ENCODE assay signal across 21 cellular contexts in genomic region chr21:34859976-34860653, GRCh38.
DNase-seq lines count a peak whose midpoint lies in the region; ATAC-seq, FAIRE-seq and TF ChIP-seq lines count a peak whose summit lies in the region.
"Had no signal": no experiment of that assay in that cellular context is flagged by ENCODE, and none has a peak within 500 bp of the region (broad histone marks: within the 10 kb centered on the region; RNA-seq: fewer than 3 reads in every experiment).

No MANE protein-coding gene starts in this region.

- no peaks in the 10 kb centered on the region for H3K9me3 ChIP-seq in HepG2 (ENCODE audit: low read length)
- no peaks in the 10 kb centered on the region for H3K9me3 ChIP-seq in right lobe of liver
- no peaks in the 10 kb centered on the region for H3K9me3 ChIP-seq in adipocyte (ENCODE audit: control insufficient read depth, low read length)
- no peaks in the 10 kb centered on the region for H3K9me3 ChIP-seq in transverse colon
- H3K9me3 ChIP-seq: BLaER1, HAP-1 had no signal

- H2AFZ ChIP-seq in HepG2 (ENCODE audit: low read length), result no peak overlapping the region

- H3K4me1 ChIP-seq in HepG2 (ENCODE audit: insufficient read depth, low read length) (peaks cover 5% of the 10 kb centered on the region), right lobe of liver (no peaks in the 10 kb centered on the region), adipocyte (ENCODE audit: control insufficient read depth, insufficient read depth, low read length) (peaks cover 35% of the 10 kb centered on the region), transverse colon (peaks cover 6 to 30% (median 17%) of the 10 kb centered on the region in 4 donors)

- no TSS peak for BruUV-seq in HepG2 (replicated peaks; lab: Mats Ljungman, UMichigan)

- no peak for TF ChIP-seq CTCF in HepG2 (CRISPR knock-in tag; IDR thresholded peaks at IDR 0.05)
- TF ChIP-seq CTCF in right lobe of liver (IDR thresholded peaks at IDR 0.05), result no peak
- TF ChIP-seq CTCF in transverse colon (IDR thresholded peaks at IDR 0.05), result no peak

- WGBS in HepG2 (ENCODE audit: low lambda C conversion rate), result 83% methylated on average over 5 of the region's 5 CpGs
- 75% methylated on average over 5 of the region's 5 CpGs for WGBS in right lobe of liver (ENCODE audit: insufficient coverage, low coverage, low lambda C conversion rate, missing lambda C conversion rate)
- 46 to 67% methylated on average over 5 of the region's 5 CpGs for WGBS in transverse colon (ENCODE audit: low coverage in 1 of 2), 2 donors

- CTCF ChIA-PET in HepG2 (lab: Yijun Ruan, JAX; ENCODE audit: low intra/inter-chr PET ratio, low total read pairs), result no interaction called here

- in situ Hi-C loops in HepG2 (cut with HindIII; ENCODE audit: extremely low pct_ligation_motif_present, low pct_unique_long_range_greater_than_20kb), result no loop called here
- in situ Hi-C loops in transverse colon (cut with MboI; ENCODE audit: low pct_ligation_motif_present in 1 of 4, low pct_unique_long_range_greater_than_20kb in 1 of 4, low sequenced_read_pairs in 3 of 4), result no loop called here

- no peak overlapping the region for H3K4me2 ChIP-seq in HepG2 (ENCODE audit: low read depth, low read length)
- H3K4me2 ChIP-seq: BLaER1 had no signal

- FAIRE-seq in HepG2 (lab: Jason Lieb, UNC), result no peak
- FAIRE-seq: D721Med had no signal

- POLR2A ChIA-PET in HepG2 (lab: Yijun Ruan, JAX), result no interaction called here

- no peak for TF ChIP-seq POLR2A in HepG2 (IDR thresholded peaks at IDR 0.05; ENCODE audit: insufficient read depth in 1 of 2, low read depth in 2 of 2, low read length in 2 of 2)
- TF ChIP-seq POLR2A in right lobe of liver (IDR thresholded peaks at IDR 0.05), result no peak
- no peak for TF ChIP-seq POLR2A in transverse colon (IDR thresholded peaks at IDR 0.05)

- ATAC-seq in activated CD4-positive, CD25-positive, alpha-beta regulatory T cell treated with anti-CD3 and anti-CD28 coated beads, Interleukin-2, amount 50 U/mL, for 24 hours, result peak; percentile 67 to 76
- ATAC-seq in HepG2 (no peak), right lobe of liver (no peak), HG02885 (IDR thresholded peaks at IDR 0.05; ENCODE audit: poor library complexity, unreplicated experiment) (no peak)
- ATAC-seq: Panc1 had no signal

- H3K4me3 ChIP-seq in HepG2 (replicated peaks in 1 of 3; ENCODE audit: insufficient read depth in 1 of 3, low read depth in 2 of 3, low read length in 3 of 3), result no peak overlapping the region
- H3K4me3 ChIP-seq in right lobe of liver, result no peak overlapping the region
- H3K4me3 ChIP-seq in adipocyte (ENCODE audit: low read length), result no peak overlapping the region
- no peak overlapping the region for H3K4me3 ChIP-seq in transverse colon
- H3K4me3 ChIP-seq: BLaER1, HAP-1 had no signal

- no peak for TF ChIP-seq RAD21 in HepG2 (CRISPR knock-in tag; IDR thresholded peaks at IDR 0.05)

- intact Hi-C loops in HepG2 (cut with micrococcal nuclease; ENCODE audit: unreplicated experiment), result no loop called here
- intact Hi-C loops in right lobe of liver (cut with DNase I), result no loop called here
- intact Hi-C loops in transverse colon (cut with DNase I; ENCODE audit: low total_unique reads), result loop anchor here (5.0 kb wide), 1 partner anchor 1497 kb away; no protein-coding TSS in a partner anchor

- H3K9ac ChIP-seq in HepG2 (ENCODE audit: insufficient read depth, low read depth, low read length) (no peak overlapping the region), adipocyte (ENCODE audit: low read length) (peak overlapping the region; percentile 60)
- H3K9ac ChIP-seq: BLaER1 had no signal

- H4K20me1 ChIP-seq in HepG2 (ENCODE audit: insufficient read depth, low read length), result peaks cover 11% of the 10 kb centered on the region

- H3K27me3 ChIP-seq in HepG2 (ENCODE audit: control insufficient read depth in 1 of 2, insufficient read depth in 2 of 2, low read length in 2 of 2), result no peaks in the 10 kb centered on the region
- H3K27me3 ChIP-seq in right lobe of liver, result no peaks in the 10 kb centered on the region
- H3K27me3 ChIP-seq in adipocyte (replicated peaks; ENCODE audit: control insufficient read depth, insufficient read depth, low read length), result no peaks in the 10 kb centered on the region
- no peaks in the 10 kb centered on the region for H3K27me3 ChIP-seq in transverse colon
- H3K27me3 ChIP-seq: BLaER1 had no signal

- peaks cover 2% of the 10 kb centered on the region for H3K79me2 ChIP-seq in HepG2 (ENCODE audit: insufficient read depth, low read length)

- DNase-seq in activated CD4-positive, CD25-positive, alpha-beta regulatory T cell treated with anti-CD3 and anti-CD28 coated beads, Interleukin-2, amount 50 U/mL, for 72 hours, result no peak
- no peak for DNase-seq in HepG2 (ENCODE audit: low spot score)
- DNase-seq in right lobe of liver, result no peak
- DNase-seq in adipocyte (ENCODE audit: low read depth), result no peak
- DNase-seq in DMS153 treated with DMSO at 0.1 percent for 48 hours (lab: John Stamatoyannopoulos, UW; ENCODE audit: unreplicated experiment), result no peak
- DNase-seq in transverse colon, result no peak
- DNase-seq: 8988T; CD8-positive, alpha-beta memory T cell; DMS79 treated with DMSO at 0.1 percent for 48 hours; Kasumi-1; NCI-H1105; NCI-H1694 treated with DMSO at 0.1 percent for 48 hours; NCI-H2107; NCI-H2227 treated with DMSO at 0.1 percent for 48 hours; NCI-H524 had no signal

- H3K27ac ChIP-seq in HepG2 (ENCODE audit: extremely low read length, insufficient read depth, low read length) (no peak overlapping the region), right lobe of liver (no peak overlapping the region), transverse colon (no peak overlapping the region)
- H3K27ac ChIP-seq: BLaER1 had no signal

- no peak for TF ChIP-seq EP300 in HepG2 (IDR thresholded peaks at IDR 0.05; ENCODE audit: low read depth in 2 of 2, low read length in 2 of 2)
- no peak for TF ChIP-seq EP300 in HepG2 (CRISPR knock-in tag; IDR thresholded peaks at IDR 0.05; ENCODE audit: borderline replicate concordance)
- TF ChIP-seq EP300 in transverse colon (IDR thresholded peaks at IDR 0.05; ENCODE audit: low read depth), result no peak

- peaks cover 27 to 70% of the 10 kb centered on the region in 2 experiments for H3K36me3 ChIP-seq in HepG2 (replicated peaks in 1 of 2; ENCODE audit: control insufficient read depth in 1 of 2, insufficient read depth in 2 of 2, low read length in 2 of 2)
- H3K36me3 ChIP-seq in right lobe of liver, result peaks cover 0 to 4% (median 3%) of the 10 kb centered on the region in 4 donors
- H3K36me3 ChIP-seq in adipocyte (ENCODE audit: control insufficient read depth, insufficient read depth, low read length, severe bottlenecking), result peaks cover 99% of the 10 kb centered on the region
- H3K36me3 ChIP-seq in transverse colon, result peaks cover 0 to 16% (median 0%) of the 10 kb centered on the region in 4 donors

TF ChIP-seq in HepG2, 621 proteins besides CTCF, POLR2A, EP300 and RAD21:
- TF ChIP-seq PLSCR1 (CRISPR knock-in tag; IDR thresholded peaks at IDR 0.05; ENCODE audit: borderline replicate concordance) (no peak), CREB1 (IDR thresholded peaks at IDR 0.05) (0 out of 2 replicates have a peak, but pooled peaks have one; percentile 16), CREB1 (CRISPR knock-in tag; IDR thresholded peaks at IDR 0.05) (no peak)

Comparison
In these comparisons a context has a peak if more than half of its experiments do, and no peak if none do; other contexts are left out.
1. ATAC-seq: peak in activated CD4-positive, CD25-positive, alpha-beta regulatory T cell treated with anti-CD3 and anti-CD28 coated beads, Interleukin-2, amount 50 U/mL, for 24 hours (2 of 2); none in HepG2 (single experiment), right lobe of liver (0 of 4) and HG02885 (single experiment).